1 cellular context compared by ENCODE assay signal in the genomic region with DNA sequence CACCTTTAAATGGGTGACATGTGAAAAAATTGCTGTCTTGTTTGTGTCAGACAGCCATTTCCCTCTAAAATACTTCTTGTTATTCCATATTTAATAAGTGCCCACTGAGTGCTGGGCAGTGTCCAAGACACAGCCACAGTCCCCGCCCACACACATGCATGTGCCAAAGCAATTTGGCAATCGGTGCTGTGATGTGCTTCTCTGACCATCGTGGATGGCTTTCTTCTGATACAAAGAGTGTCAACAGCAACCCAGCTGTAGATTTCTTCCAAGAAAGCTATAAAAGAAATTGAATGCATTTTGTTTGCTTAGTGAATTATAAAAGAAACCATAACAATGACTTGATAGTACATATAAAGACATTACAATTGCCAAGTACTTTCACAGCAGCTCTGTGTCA.
TF ChIP-seq lines count a peak whose summit lies in the region.

No MANE protein-coding gene starts in this region.

TF ChIP-seq in HepG2, 621 proteins besides CTCF, POLR2A, EP300 and RAD21:
- TF ChIP-seq ZFP1 (CRISPR knock-in tag; IDR thresholded peaks at IDR 0.05): no peak
- no peak for TF ChIP-seq ZNF577 (CRISPR knock-in tag; IDR thresholded peaks at IDR 0.05; ENCODE audit: borderline replicate concordance, low read depth)
- TF ChIP-seq SP2 (CRISPR knock-in tag; IDR thresholded peaks at IDR 0.05): no peak
- no peak for TF ChIP-seq KAT8 (CRISPR knock-in tag; IDR thresholded peaks at IDR 0.05)
- TF ChIP-seq, protein P1, sequence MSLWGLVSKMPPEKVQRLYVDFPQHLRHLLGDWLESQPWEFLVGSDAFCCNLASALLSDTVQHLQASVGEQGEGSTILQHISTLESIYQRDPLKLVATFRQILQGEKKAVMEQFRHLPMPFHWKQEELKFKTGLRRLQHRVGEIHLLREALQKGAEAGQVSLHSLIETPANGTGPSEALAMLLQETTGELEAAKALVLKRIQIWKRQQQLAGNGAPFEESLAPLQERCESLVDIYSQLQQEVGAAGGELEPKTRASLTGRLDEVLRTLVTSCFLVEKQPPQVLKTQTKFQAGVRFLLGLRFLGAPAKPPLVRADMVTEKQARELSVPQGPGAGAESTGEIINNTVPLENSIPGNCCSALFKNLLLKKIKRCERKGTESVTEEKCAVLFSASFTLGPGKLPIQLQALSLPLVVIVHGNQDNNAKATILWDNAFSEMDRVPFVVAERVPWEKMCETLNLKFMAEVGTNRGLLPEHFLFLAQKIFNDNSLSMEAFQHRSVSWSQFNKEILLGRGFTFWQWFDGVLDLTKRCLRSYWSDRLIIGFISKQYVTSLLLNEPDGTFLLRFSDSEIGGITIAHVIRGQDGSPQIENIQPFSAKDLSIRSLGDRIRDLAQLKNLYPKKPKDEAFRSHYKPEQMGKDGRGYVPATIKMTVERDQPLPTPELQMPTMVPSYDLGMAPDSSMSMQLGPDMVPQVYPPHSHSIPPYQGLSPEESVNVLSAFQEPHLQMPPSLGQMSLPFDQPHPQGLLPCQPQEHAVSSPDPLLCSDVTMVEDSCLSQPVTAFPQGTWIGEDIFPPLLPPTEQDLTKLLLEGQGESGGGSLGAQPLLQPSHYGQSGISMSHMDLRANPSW (CRISPR knock-in tag; IDR thresholded peaks at IDR 0.05; ENCODE audit: borderline replicate concordance): no peak
- no peak for TF ChIP-seq MZF1 (CRISPR knock-in tag; IDR thresholded peaks at IDR 0.05; ENCODE audit: borderline replicate concordance)
- no peak for TF ChIP-seq ZBTB8A (CRISPR knock-in tag; IDR thresholded peaks at IDR 0.05; ENCODE audit: borderline replicate concordance, low read depth)
- TF ChIP-seq, protein P2, sequence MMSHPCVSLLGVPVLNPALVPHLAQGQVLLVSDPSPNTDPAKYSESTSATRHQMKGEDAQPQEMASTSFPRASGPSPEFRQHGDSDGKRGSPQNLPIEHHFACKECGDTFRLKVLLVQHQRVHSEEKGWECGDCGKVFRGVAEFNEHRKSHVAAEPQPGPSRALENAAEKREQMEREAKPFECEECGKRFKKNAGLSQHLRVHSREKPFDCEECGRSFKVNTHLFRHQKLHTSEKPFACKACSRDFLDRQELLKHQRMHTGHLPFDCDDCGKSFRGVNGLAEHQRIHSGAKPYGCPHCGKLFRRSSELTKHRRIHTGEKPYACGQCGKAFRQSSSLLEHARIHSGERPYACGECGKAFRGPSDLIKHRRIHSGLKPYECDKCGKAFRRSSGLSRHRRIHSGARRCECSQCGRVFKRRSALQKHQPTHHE (CRISPR knock-in tag; IDR thresholded peaks at IDR 0.05; ENCODE audit: borderline replicate concordance): no peak
- TF ChIP-seq ZNF337 (CRISPR knock-in tag; IDR thresholded peaks at IDR 0.05; ENCODE audit: borderline replicate concordance, low read depth): no peak
- no peak for TF ChIP-seq WIZ (CRISPR knock-in tag; IDR thresholded peaks at IDR 0.05)
- TF ChIP-seq, protein P3, sequence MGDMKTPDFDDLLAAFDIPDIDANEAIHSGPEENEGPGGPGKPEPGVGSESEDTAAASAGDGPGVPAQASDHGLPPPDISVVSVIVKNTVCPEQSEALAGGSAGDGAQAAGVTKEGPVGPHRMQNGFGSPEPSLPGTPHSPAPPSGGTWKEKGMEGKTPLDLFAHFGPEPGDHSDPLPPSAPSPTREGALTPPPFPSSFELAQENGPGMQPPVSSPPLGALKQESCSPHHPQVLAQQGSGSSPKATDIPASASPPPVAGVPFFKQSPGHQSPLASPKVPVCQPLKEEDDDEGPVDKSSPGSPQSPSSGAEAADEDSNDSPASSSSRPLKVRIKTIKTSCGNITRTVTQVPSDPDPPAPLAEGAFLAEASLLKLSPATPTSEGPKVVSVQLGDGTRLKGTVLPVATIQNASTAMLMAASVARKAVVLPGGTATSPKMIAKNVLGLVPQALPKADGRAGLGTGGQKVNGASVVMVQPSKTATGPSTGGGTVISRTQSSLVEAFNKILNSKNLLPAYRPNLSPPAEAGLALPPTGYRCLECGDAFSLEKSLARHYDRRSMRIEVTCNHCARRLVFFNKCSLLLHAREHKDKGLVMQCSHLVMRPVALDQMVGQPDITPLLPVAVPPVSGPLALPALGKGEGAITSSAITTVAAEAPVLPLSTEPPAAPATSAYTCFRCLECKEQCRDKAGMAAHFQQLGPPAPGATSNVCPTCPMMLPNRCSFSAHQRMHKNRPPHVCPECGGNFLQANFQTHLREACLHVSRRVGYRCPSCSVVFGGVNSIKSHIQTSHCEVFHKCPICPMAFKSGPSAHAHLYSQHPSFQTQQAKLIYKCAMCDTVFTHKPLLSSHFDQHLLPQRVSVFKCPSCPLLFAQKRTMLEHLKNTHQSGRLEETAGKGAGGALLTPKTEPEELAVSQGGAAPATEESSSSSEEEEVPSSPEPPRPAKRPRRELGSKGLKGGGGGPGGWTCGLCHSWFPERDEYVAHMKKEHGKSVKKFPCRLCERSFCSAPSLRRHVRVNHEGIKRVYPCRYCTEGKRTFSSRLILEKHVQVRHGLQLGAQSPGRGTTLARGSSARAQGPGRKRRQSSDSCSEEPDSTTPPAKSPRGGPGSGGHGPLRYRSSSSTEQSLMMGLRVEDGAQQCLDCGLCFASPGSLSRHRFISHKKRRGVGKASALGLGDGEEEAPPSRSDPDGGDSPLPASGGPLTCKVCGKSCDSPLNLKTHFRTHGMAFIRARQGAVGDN (CRISPR knock-in tag; IDR thresholded peaks at IDR 0.05): no peak
- TF ChIP-seq GATA4 (IDR thresholded peaks at IDR 0.05; ENCODE audit: borderline replicate concordance, low read depth): no peak
- no peak for TF ChIP-seq ZSCAN25 (CRISPR knock-in tag; IDR thresholded peaks at IDR 0.05)
- TF ChIP-seq, protein P4, sequence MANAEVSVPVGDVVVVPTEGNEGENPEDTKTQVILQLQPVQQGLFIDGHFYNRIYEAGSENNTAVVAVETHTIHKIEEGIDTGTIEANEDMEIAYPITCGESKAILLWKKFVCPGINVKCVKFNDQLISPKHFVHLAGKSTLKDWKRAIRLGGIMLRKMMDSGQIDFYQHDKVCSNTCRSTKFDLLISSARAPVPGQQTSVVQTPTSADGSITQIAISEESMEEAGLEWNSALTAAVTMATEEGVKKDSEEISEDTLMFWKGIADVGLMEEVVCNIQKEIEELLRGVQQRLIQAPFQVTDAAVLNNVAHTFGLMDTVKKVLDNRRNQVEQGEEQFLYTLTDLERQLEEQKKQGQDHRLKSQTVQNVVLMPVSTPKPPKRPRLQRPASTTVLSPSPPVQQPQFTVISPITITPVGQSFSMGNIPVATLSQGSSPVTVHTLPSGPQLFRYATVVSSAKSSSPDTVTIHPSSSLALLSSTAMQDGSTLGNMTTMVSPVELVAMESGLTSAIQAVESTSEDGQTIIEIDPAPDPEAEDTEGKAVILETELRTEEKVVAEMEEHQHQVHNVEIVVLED (CRISPR knock-in tag; IDR thresholded peaks at IDR 0.05; ENCODE audit: borderline replicate concordance): no peak
- no peak for TF ChIP-seq BRF2 (CRISPR knock-in tag; IDR thresholded peaks at IDR 0.05)
- no peak for TF ChIP-seq KMT2A (CRISPR knock-in tag; IDR thresholded peaks at IDR 0.05)
- TF ChIP-seq ZNF580 (CRISPR knock-in tag; IDR thresholded peaks at IDR 0.05; ENCODE audit: borderline replicate concordance, low read depth): no peak
- no peak for TF ChIP-seq ZNF597 (CRISPR knock-in tag; IDR thresholded peaks at IDR 0.05)
- no peak for TF ChIP-seq ZNF782 (CRISPR knock-in tag; IDR thresholded peaks at IDR 0.05; ENCODE audit: borderline replicate concordance)
